ENCODE assay signal across 1 cellular context in the genomic region with DNA sequence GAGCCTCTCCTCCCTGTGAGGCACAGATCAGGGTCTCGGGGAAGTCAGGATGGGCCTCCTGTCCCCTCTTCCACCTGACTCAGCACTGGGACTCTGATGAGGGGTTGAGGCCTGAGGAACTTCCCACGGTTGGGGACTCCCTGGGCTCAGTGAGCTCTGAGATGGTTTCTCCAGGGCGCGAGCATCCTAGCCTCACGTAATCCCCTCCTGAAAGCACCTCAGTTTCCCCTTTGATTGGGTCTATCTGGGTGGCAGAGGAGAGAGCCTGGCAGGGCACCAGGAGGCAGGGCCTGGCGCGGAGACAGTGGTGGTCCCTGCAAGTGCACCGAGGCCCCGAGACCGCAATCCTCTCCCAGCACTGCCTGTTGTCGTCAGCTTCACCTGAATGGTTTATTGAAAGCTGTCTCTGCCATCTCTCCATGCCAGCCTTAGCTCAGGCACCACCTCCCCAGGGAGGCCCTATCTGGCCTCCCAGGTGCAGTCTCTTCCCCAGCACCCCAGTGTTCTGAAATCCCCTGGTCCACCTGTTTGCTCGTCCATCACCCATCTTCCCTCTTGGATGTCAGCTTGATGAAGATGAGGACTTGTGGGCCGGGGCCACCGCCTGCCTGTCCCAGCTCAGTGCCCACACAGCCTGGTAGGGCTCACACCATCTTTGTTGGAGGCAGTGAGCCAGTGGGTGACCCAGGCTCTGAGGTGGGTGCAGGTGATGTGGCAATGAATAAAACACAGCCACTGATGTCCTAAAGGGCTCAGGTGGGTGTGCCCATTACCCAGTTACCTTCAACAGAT.
A peak's percentile ranks its signal among the peaks of the same experiment; 100 is the strongest.
TF ChIP-seq lines count a peak whose summit lies in the region.

No MANE protein-coding gene starts in this region.

TF ChIP-seq in HepG2, 621 proteins besides CTCF, POLR2A, EP300 and RAD21:
- TF ChIP-seq HNRNPL (IDR thresholded peaks at IDR 0.05; ENCODE audit: low read depth, low read length) (0 out of 2 replicates have a peak, but pooled peaks have one; percentile 68), POLR2AphosphoS2 (IDR thresholded peaks at IDR 0.05; ENCODE audit: low read depth, low read length) (no peak), ZNF432 (CRISPR knock-in tag; IDR thresholded peaks at IDR 0.05; ENCODE audit: borderline replicate concordance) (no peak)
- TF ChIP-seq, protein P1, sequence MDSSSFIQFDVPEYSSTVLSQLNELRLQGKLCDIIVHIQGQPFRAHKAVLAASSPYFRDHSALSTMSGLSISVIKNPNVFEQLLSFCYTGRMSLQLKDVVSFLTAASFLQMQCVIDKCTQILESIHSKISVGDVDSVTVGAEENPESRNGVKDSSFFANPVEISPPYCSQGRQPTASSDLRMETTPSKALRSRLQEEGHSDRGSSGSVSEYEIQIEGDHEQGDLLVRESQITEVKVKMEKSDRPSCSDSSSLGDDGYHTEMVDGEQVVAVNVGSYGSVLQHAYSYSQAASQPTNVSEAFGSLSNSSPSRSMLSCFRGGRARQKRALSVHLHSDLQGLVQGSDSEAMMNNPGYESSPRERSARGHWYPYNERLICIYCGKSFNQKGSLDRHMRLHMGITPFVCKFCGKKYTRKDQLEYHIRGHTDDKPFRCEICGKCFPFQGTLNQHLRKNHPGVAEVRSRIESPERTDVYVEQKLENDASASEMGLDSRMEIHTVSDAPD (CRISPR knock-in tag; IDR thresholded peaks at IDR 0.05): no peak
- TF ChIP-seq, protein P2, sequence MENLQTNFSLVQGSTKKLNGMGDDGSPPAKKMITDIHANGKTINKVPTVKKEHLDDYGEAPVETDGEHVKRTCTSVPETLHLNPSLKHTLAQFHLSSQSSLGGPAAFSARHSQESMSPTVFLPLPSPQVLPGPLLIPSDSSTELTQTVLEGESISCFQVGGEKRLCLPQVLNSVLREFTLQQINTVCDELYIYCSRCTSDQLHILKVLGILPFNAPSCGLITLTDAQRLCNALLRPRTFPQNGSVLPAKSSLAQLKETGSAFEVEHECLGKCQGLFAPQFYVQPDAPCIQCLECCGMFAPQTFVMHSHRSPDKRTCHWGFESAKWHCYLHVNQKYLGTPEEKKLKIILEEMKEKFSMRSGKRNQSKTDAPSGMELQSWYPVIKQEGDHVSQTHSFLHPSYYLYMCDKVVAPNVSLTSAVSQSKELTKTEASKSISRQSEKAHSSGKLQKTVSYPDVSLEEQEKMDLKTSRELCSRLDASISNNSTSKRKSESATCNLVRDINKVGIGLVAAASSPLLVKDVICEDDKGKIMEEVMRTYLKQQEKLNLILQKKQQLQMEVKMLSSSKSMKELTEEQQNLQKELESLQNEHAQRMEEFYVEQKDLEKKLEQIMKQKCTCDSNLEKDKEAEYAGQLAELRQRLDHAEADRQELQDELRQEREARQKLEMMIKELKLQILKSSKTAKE (CRISPR knock-in tag; IDR thresholded peaks at IDR 0.05; ENCODE audit: borderline replicate concordance): 0 out of 2 replicates have a peak, but pooled peaks have one; percentile 16
